Comparison of ENCODE assay signal across 8 cellular contexts in the genomic region with DNA sequence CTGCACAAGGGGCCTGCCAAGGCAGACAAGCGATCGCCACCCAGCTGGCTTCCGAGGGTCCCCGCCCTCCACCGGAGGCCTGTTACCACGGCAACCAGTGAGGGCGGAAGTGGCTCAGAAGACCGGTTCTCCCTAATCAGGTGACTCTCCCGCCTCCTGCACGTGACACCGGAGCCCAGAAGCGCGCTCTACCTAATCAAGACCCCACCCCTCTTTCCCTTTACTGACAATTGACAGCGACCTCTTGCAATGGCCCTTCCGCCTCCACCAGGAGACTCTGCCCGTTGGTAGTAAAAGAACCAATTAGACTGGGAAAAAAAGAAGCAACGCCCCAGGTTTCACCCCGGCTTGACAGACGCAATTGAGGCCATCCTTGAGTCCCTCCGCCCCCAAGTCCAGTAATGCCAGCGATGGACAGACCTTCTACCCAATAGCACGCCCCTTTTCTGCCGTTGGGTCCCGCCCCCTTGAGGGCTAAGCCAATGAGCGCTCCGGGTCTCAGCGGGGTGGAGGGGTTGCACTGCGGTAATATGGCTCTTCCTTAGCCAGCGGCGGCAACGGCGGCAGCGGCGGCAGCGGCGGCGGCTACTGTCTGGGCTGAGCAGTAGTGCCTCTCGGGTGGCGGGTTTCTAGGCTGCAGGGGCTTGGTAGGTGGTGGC. TPM values are rescaled to one million over a fixed set of nuclear protein-coding genes. Genes with fewer than 3 reads are reported as not detected.
DNase-seq lines count a peak whose midpoint lies in the region; ATAC-seq and TF ChIP-seq lines count a peak whose summit lies in the region.

A gene (plus strand): TSS at position 525 of the 659 bp plus-strand sequence. CDS start 198 bp downstream, outside the sequence.

- peak within 1 kb of the TSS; percentile 87 for H3K4me3 ChIP-seq in Karpas-422 (ENCODE audit: low read length)
- H3K4me3 ChIP-seq in esophagus squamous epithelium = peak within 1 kb of the TSS; percentile 84 to 95 (median 92)

- H3K36me3 ChIP-seq in Karpas-422 (ENCODE audit: insufficient read depth, low read length) (no peaks in the 10 kb centered on the region), esophagus squamous epithelium (no peaks in the 10 kb centered on the region)

- peak in 3 of 4 donors; percentile 73 to 95 (median 79) for TF ChIP-seq POLR2A in esophagus squamous epithelium (IDR thresholded peaks at IDR 0.05)

- H4K20me1 ChIP-seq in Karpas-422 (ENCODE audit: insufficient read depth, low read depth, low read length) = no peaks in the 10 kb centered on the region

- peak within 1 kb of the TSS; percentile 94 for H3K9ac ChIP-seq in Karpas-422 (ENCODE audit: low read length)

- no peaks in the 10 kb centered on the region for H3K27me3 ChIP-seq in Karpas-422 (ENCODE audit: low read length)
- no peaks in the 10 kb centered on the region for H3K27me3 ChIP-seq in esophagus squamous epithelium

- H3K4me1 ChIP-seq in Karpas-422 (ENCODE audit: low read length) (peaks cover 46% of the 10 kb centered on the region), esophagus squamous epithelium (peaks cover 0 to 47% (median 23%) of the 10 kb centered on the region in 3 donors)

- H3K9me2 ChIP-seq in Karpas-422 (replicated peaks; ENCODE audit: insufficient read depth, low read length) = no peaks in the 10 kb centered on the region

- H3K79me2 ChIP-seq in Karpas-422 (ENCODE audit: low read length) = peaks cover 46% of the 10 kb centered on the region

- peak in 4 of 6 experiments; percentile 22 to 36 (median 32) for TF ChIP-seq CTCF in esophagus squamous epithelium (IDR thresholded peaks at IDR 0.05)

- ATAC-seq in GM21825 (IDR thresholded peaks at IDR 0.05; ENCODE audit: unreplicated experiment) = peak; percentile 70

- peak within 1 kb of the TSS; percentile 50 for H2AFZ ChIP-seq in Karpas-422 (ENCODE audit: low read length)

- DNase-seq in DMS79 treated with DMSO at 0.1 percent for 48 hours (lab: John Stamatoyannopoulos, UW) (peak; percentile 100), Karpas-422 (peak; percentile 100), RKO (ENCODE audit: low spot score) (peak; percentile 98), activated T-helper 1 cell treated with Interleukin-2 at 50 U/mL for 16 hours (ENCODE audit: low read depth) (peak; percentile 96), esophagus squamous epithelium (lab: John Stamatoyannopoulos, UW) (peak; percentile 99), myocyte (ENCODE audit: low read depth) (peak; percentile 100)
- DNase-seq in stimulated activated CD8-positive, alpha-beta memory T cell treated with anti-CD3 and anti-CD28 coated beads, Interleukin-7, amount 100 ng/mL, for 48 hours (ENCODE audit: extremely low read depth in 1 of 2, low read depth in 1 of 2) = peak; percentile 94 to 97

- H3K27ac ChIP-seq in Karpas-422 (ENCODE audit: low read length) (peak within 1 kb of the TSS; percentile 82), esophagus squamous epithelium (peak within 1 kb of the TSS; percentile 92 to 98 (median 95))

- H3K9me3 ChIP-seq in Karpas-422 (ENCODE audit: low read length) (no peaks in the 10 kb centered on the region), esophagus squamous epithelium (no peaks in the 10 kb centered on the region)

- H3K4me2 ChIP-seq in Karpas-422 (ENCODE audit: low read depth, low read length, poor library complexity, severe bottlenecking) = peak within 1 kb of the TSS; percentile 80

- 0% methylated on average over 6 to 7 of the region's 39 CpGs for WGBS in esophagus squamous epithelium, 2 donors

- intact Hi-C loops in esophagus squamous epithelium (cut with DNase I) = no loop called here

RNA-seq across cellular contexts. Expression of the gene that starts here (rescaled TPM):
- total RNA-seq in Karpas-422 (2014; rRNA removed; shearing (Covaris generic); ENCODE audit: low replicate concordance) = 35.4 and 52.7 TPM in 2 replicates
- 10 to 100 TPM in 1 of 4 donors, 1 to 10 TPM in 3; 3.5 to 15.4 (median 8.5) TPM for total RNA-seq in esophagus squamous epithelium
- total RNA-seq in myocyte = 9.2 and 14.1 TPM in 2 replicates
- 7.4 TPM for polyA plus RNA-seq in myocyte (2012)

Comparison
In these comparisons a context has a peak if more than half of its experiments do, and no peak if none do; other contexts are left out.
1. Peak in every context shown above with its lines: DNase-seq, ATAC-seq, H3K4me3 ChIP-seq and H3K27ac ChIP-seq.